Comparison of ENCODE assay signal across 15 cellular contexts in genomic region chr9:124296800-124297552, GRCh38. TPM values are rescaled to one million over a fixed set of nuclear protein-coding genes. Genes with fewer than 3 reads are reported as not detected.
DNase-seq lines count a peak whose midpoint lies in the region; ATAC-seq, FAIRE-seq and TF ChIP-seq lines count a peak whose summit lies in the region.
"Had no signal": no experiment of that assay in that cellular context is flagged by ENCODE, and none has a peak within 500 bp of the region (broad histone marks: within the 10 kb centered on the region; RNA-seq: fewer than 3 reads in every experiment).

No MANE protein-coding gene starts in this region.

- H3K4me1 Mint-ChIP-seq in activated CD4-positive, alpha-beta memory T cell treated with anti-CD3 and anti-CD28 coated beads, Interleukin-2, amount 10 ng/mL, durations not matched to agents 7 days and 5 days = peaks cover 29% of the 10 kb centered on the region
- H3K4me1 Mint-ChIP-seq in Caco-2 (ENCODE audit: low read depth, unreplicated experiment) = peaks cover 7% of the 10 kb centered on the region

- H4K20me1 ChIP-seq in BLaER1 treated with 17β-estradiol and CSF1 and Interleukin-3, amounts not matched to agents 10 nM and 100 nM = peaks cover 100% of the 10 kb centered on the region in 11 experiments

- ATAC-seq in Panc1 (peak; percentile 7; the same call in 1 of the 2 replicates), gastroesophageal sphincter (no peak), pancreas (no peak)
- ATAC-seq: activated CD4-positive, CD25-positive, alpha-beta regulatory T cell treated with anti-CD3 and anti-CD28 coated beads, Interleukin-2, amount 50 U/mL, for 24 hours; activated naive CD8-positive, alpha-beta T cell treated with anti-CD3 and anti-CD28 coated beads, Interleukin-2, amount 50 U/mL, for 24 hours had no signal

- H3K36me3 ChIP-seq in BLaER1 treated with 17β-estradiol and CSF1 and Interleukin-3, amounts not matched to agents 10 nM and 100 nM = peaks cover 3 to 16% (median 8%) of the 10 kb centered on the region in 11 experiments; a peak in 20 of 22 replicates
- H3K36me3 ChIP-seq in Panc1 (ENCODE audit: control insufficient read depth, insufficient read depth, low read length) = no peaks in the 10 kb centered on the region
- peaks cover 0 to 4% of the 10 kb centered on the region in 2 donors for H3K36me3 ChIP-seq in gastroesophageal sphincter
- H3K36me3 ChIP-seq in pancreas = peaks cover 0 to 2% (median 0%) of the 10 kb centered on the region in 3 donors
- peaks cover 2% of the 10 kb centered on the region for H3K36me3 ChIP-seq in Caco-2 (ENCODE audit: control insufficient read depth, insufficient read depth, low read length)

- no peak for DNase-seq in Panc1 (ENCODE audit: low read depth, low spot score)
- DNase-seq in pancreas = no peak
- DNase-seq in cortex of kidney (lab: John Stamatoyannopoulos, UW) = no peak
- DNase-seq in activated CD4-positive, alpha-beta memory T cell treated with anti-CD3 and anti-CD28 coated beads, Interleukin-2, amount 10 ng/mL, durations not matched to agents 7 days and 5 days = no peak
- no peak for DNase-seq in HuH-7.5 (ENCODE audit: low spot score)
- no peak for DNase-seq in Caco-2
- DNase-seq: activated naive CD8-positive, alpha-beta T cell treated with anti-CD3 and anti-CD28 coated beads, Interleukin-2, amount 50 U/mL, for 24 hours; activated T-cell treated with anti-CD3 and anti-CD28 coated beads for 4 hours; DND-41; stimulated activated CD4-positive, alpha-beta T cell treated with anti-CD3 and anti-CD28 coated beads, Interleukin-15, amount 100 ng/mL, for 24 hours had no signal

- TF ChIP-seq CTCF in Panc1 (IDR thresholded peaks at IDR 0.05) = no peak
- TF ChIP-seq CTCF in gastroesophageal sphincter (IDR thresholded peaks at IDR 0.05) = no peak
- TF ChIP-seq CTCF in pancreas (IDR thresholded peaks at IDR 0.05) = no peak
- TF ChIP-seq CTCF in Caco-2 (IDR thresholded peaks at IDR 0.05; ENCODE audit: insufficient read depth in 1 of 2, low read depth in 1 of 2, low read length in 1 of 2, severe bottlenecking in 1 of 2, unreplicated experiment in 1 of 2) = no peak

- no peaks in the 10 kb centered on the region for H3K27me3 Mint-ChIP-seq in activated CD4-positive, alpha-beta memory T cell treated with anti-CD3 and anti-CD28 coated beads, Interleukin-2, amount 10 ng/mL, durations not matched to agents 7 days and 5 days
- H3K27me3 Mint-ChIP-seq in Caco-2 (ENCODE audit: insufficient read depth, unreplicated experiment) = no peaks in the 10 kb centered on the region
- H3K27me3 Mint-ChIP-seq: activated naive CD8-positive, alpha-beta T cell treated with anti-CD3 and anti-CD28 coated beads, Interleukin-2, amount 50 U/mL, for 24 hours; dendritic cell treated with granulocyte-macrophage colony-stimulating factor and Interleukin-4, amounts not matched to agents 40 ng/mL and 50 ng/mL, for 4 days had no signal

- H3K27ac ChIP-seq in BLaER1 treated with 17β-estradiol and CSF1 and Interleukin-3, amounts not matched to agents 10 nM and 100 nM = no peak overlapping the region
- peak overlapping the region; percentile 94 for H3K27ac ChIP-seq in Panc1 (ENCODE audit: low read length)
- peak overlapping the region in 3 of 4 donors; percentile 61 to 71 (median 68) for H3K27ac ChIP-seq in gastroesophageal sphincter
- H3K27ac ChIP-seq in pancreas = peak overlapping the region; percentile 34 to 65 (median 49)

- no peak for FAIRE-seq in pancreas (lab: Jason Lieb, UNC)
- FAIRE-seq: urothelium cell line had no signal

- H3K4me3 ChIP-seq in BLaER1 treated with 17β-estradiol and CSF1 and Interleukin-3, amounts not matched to agents 10 nM and 100 nM = no peak overlapping the region
- H3K4me3 ChIP-seq in Panc1 (ENCODE audit: low read depth in 2 of 2, low read length in 2 of 2) = no peak overlapping the region
- no peak overlapping the region for H3K4me3 ChIP-seq in gastroesophageal sphincter
- H3K4me3 ChIP-seq in pancreas = no peak overlapping the region
- no peak overlapping the region for H3K4me3 ChIP-seq in Caco-2 (ENCODE audit: low read depth, low read length)

- H3K27ac Mint-ChIP-seq in activated CD4-positive, alpha-beta memory T cell treated with anti-CD3 and anti-CD28 coated beads, Interleukin-2, amount 10 ng/mL, durations not matched to agents 7 days and 5 days = no peak overlapping the region
- H3K27ac Mint-ChIP-seq in Caco-2 (ENCODE audit: unreplicated experiment) = no peak overlapping the region
- H3K27ac Mint-ChIP-seq: activated naive CD8-positive, alpha-beta T cell treated with anti-CD3 and anti-CD28 coated beads, Interleukin-2, amount 50 U/mL, for 24 hours had no signal

- H3K9ac ChIP-seq in BLaER1 treated with 17β-estradiol and CSF1 and Interleukin-3, amounts not matched to agents 10 nM and 100 nM = no peak overlapping the region

- TF ChIP-seq POLR2A in gastroesophageal sphincter (IDR thresholded peaks at IDR 0.05) = no peak

- intact Hi-C loops in Panc1 (cut with micrococcal nuclease; ENCODE audit: unreplicated experiment) (no loop called here), pancreas (cut with DNase I) (no loop called here), Caco-2 (cut with micrococcal nuclease; ENCODE audit: unreplicated experiment) (no loop called here)

- no peaks in the 10 kb centered on the region for H3K36me3 Mint-ChIP-seq in activated CD4-positive, alpha-beta memory T cell treated with anti-CD3 and anti-CD28 coated beads, Interleukin-2, amount 10 ng/mL, durations not matched to agents 7 days and 5 days (ENCODE audit: low read depth)
- peaks cover 27% of the 10 kb centered on the region for H3K36me3 Mint-ChIP-seq in Caco-2 (ENCODE audit: insufficient read depth, unreplicated experiment)

- H3K9me3 Mint-ChIP-seq in activated CD4-positive, alpha-beta memory T cell treated with anti-CD3 and anti-CD28 coated beads, Interleukin-2, amount 10 ng/mL, durations not matched to agents 7 days and 5 days = no peaks in the 10 kb centered on the region
- H3K9me3 Mint-ChIP-seq in Caco-2 (ENCODE audit: unreplicated experiment) = no peaks in the 10 kb centered on the region
- H3K9me3 Mint-ChIP-seq: activated naive CD8-positive, alpha-beta T cell treated with anti-CD3 and anti-CD28 coated beads, Interleukin-2, amount 50 U/mL, for 24 hours; dendritic cell treated with granulocyte-macrophage colony-stimulating factor and Interleukin-4, amounts not matched to agents 40 ng/mL and 50 ng/mL, for 4 days had no signal

- no peaks in the 10 kb centered on the region for H3K9me3 ChIP-seq in BLaER1 treated with 17β-estradiol and CSF1 and Interleukin-3, amounts not matched to agents 10 nM and 100 nM (replicated peaks in 1 of 11)
- H3K9me3 ChIP-seq in Panc1 (ENCODE audit: control insufficient read depth, insufficient read depth, low read depth, low read length) = no peaks in the 10 kb centered on the region
- H3K9me3 ChIP-seq in gastroesophageal sphincter = no peaks in the 10 kb centered on the region
- H3K9me3 ChIP-seq in pancreas = no peaks in the 10 kb centered on the region
- H3K9me3 ChIP-seq in Caco-2 = no peaks in the 10 kb centered on the region

- H3K4me1 ChIP-seq in BLaER1 treated with 17β-estradiol and CSF1 and Interleukin-3, amounts not matched to agents 10 nM and 100 nM = peaks cover 75 to 99% (median 93%) of the 10 kb centered on the region in 10 experiments
- H3K4me1 ChIP-seq in Panc1 (ENCODE audit: control insufficient read depth, insufficient read depth, low read length) (peaks cover 95% of the 10 kb centered on the region), gastroesophageal sphincter (peaks cover 0 to 89% (median 38%) of the 10 kb centered on the region in 3 donors), pancreas (peaks cover 8 to 32% (median 11%) of the 10 kb centered on the region in 3 donors), Caco-2 (peaks cover 33% of the 10 kb centered on the region)

- no TSS peak for BruUV-seq in Panc1 (replicated peaks; lab: Mats Ljungman, UMichigan)
- BruUV-seq in Caco-2 (replicated peaks; lab: Mats Ljungman, UMichigan) = no TSS peak

- POLR2A ChIA-PET in Panc1 (lab: Charles Lee) = no interaction called here
- POLR2A ChIA-PET in activated CD4-positive, alpha-beta memory T cell treated with anti-CD3 and anti-CD28 coated beads, Interleukin-2, amount 10 ng/mL, durations not matched to agents 7 days and 5 days (lab: Charles Lee) = interaction anchor here (1.9 kb wide), 1 partner anchor 10 kb away, joined by 4 read pairs; no protein-coding TSS in a partner anchor
- POLR2A ChIA-PET in Caco-2 (lab: Charles Lee) = interaction anchor here (0.6 kb wide), 1 partner anchor 492 kb away, joined by 4 read pairs; no protein-coding TSS in a partner anchor

- peak overlapping the region; percentile 80 to 98 (median 94); a peak in 20 of 22 replicates for H3K4me2 ChIP-seq in BLaER1 treated with 17β-estradiol and CSF1 and Interleukin-3, amounts not matched to agents 10 nM and 100 nM

- CTCF ChIA-PET in Panc1 (lab: Charles Lee) = no interaction called here
- CTCF ChIA-PET in activated CD4-positive, alpha-beta memory T cell treated with anti-CD3 and anti-CD28 coated beads, Interleukin-2, amount 10 ng/mL, durations not matched to agents 7 days and 5 days (lab: Charles Lee) = interaction anchor here (0.9 to 1.1 kb wide), 2 partner anchors 95 to 170 kb away, joined by 3 read pairs; no protein-coding TSS in a partner anchor
- CTCF ChIA-PET in Caco-2 (lab: Charles Lee) = no interaction called here

- TF ChIP-seq EP300 in gastroesophageal sphincter (IDR thresholded peaks at IDR 0.05) = no peak

- no peak overlapping the region for H3K4me3 Mint-ChIP-seq in activated CD4-positive, alpha-beta memory T cell treated with anti-CD3 and anti-CD28 coated beads, Interleukin-2, amount 10 ng/mL, durations not matched to agents 7 days and 5 days
- H3K4me3 Mint-ChIP-seq in Caco-2 (ENCODE audit: unreplicated experiment) = no peak overlapping the region
- H3K4me3 Mint-ChIP-seq: activated naive CD8-positive, alpha-beta T cell treated with anti-CD3 and anti-CD28 coated beads, Interleukin-2, amount 50 U/mL, for 24 hours; dendritic cell treated with granulocyte-macrophage colony-stimulating factor and Interleukin-4, amounts not matched to agents 40 ng/mL and 50 ng/mL, for 4 days had no signal

- in situ Hi-C loops in Panc1 (cut with HindIII; ENCODE audit: low pct_unique_long_range_greater_than_20kb, low sequenced_read_pairs) = no loop called here

- H3K27me3 ChIP-seq in BLaER1 treated with 17β-estradiol and CSF1 and Interleukin-3, amounts not matched to agents 10 nM and 100 nM = peaks cover 0 to 7% (median 0%) of the 10 kb centered on the region in 11 experiments; a peak in 2 of 22 replicates
- H3K27me3 ChIP-seq in Panc1 (ENCODE audit: control insufficient read depth, insufficient read depth, low read length) (no peaks in the 10 kb centered on the region), gastroesophageal sphincter (no peaks in the 10 kb centered on the region), pancreas (no peaks in the 10 kb centered on the region), Caco-2 (replicated peaks; ENCODE audit: control insufficient read depth, insufficient read depth, low read length) (no peaks in the 10 kb centered on the region)

- 54 to 80% methylated on average over 1 to 4 of the region's 14 CpGs for WGBS in gastroesophageal sphincter (ENCODE audit: low coverage in 1 of 2), 2 donors
- WGBS in pancreas, 2 donors = 79 to 82% methylated on average over 14 of the region's 14 CpGs

RNA-seq across cellular contexts. Expression of gene NEK6, which starts 39.2 kb away (rescaled TPM):
- total RNA-seq in Panc1 (2021; ENCODE audit: unreplicated experiment) (56.3 TPM), gastroesophageal sphincter (10 to 100 TPM; 13.2 to 31.7 (median 19.3) TPM), pancreas (10 to 100 TPM; 25.1 to 67.0 (median 34.2) TPM), Caco-2 (2022) (56.6 and 66.6 TPM in 2 replicates)
- 74.0 TPM for polyA plus RNA-seq in Panc1 (2012; ENCODE audit: insufficient read length)
- 10 to 100 TPM in 1 of 2 donors, 1 to 10 TPM in 1; 7.8 to 12.5 TPM for polyA plus RNA-seq in pancreas
- total RNA-seq in activated CD4-positive, alpha-beta memory T cell treated with anti-CD3 and anti-CD28 coated beads, Interleukin-2, amount 10 ng/mL, durations not matched to agents 7 days and 5 days = 10 to 100 TPM; 16.9 to 18.9 TPM

Comparison
In these comparisons a context has a peak if more than half of its experiments do, and no peak if none do; other contexts are left out.
1. H3K27ac ChIP-seq: peak in Panc1 (single experiment), gastroesophageal sphincter (3 of 4) and pancreas (4 of 4); none in BLaER1 treated with 17β-estradiol and CSF1 and Interleukin-3, amounts not matched to agents 10 nM and 100 nM (0 of 11).